ENCODE assay signal across 1 cellular context in genomic region chr22:37302617-37303555, GRCh38.
TF ChIP-seq lines count a peak whose summit lies in the region.

No MANE protein-coding gene starts in this region.

TF ChIP-seq in HepG2, 621 proteins besides CTCF, POLR2A, EP300 and RAD21:
- TF ChIP-seq, protein P1, sequence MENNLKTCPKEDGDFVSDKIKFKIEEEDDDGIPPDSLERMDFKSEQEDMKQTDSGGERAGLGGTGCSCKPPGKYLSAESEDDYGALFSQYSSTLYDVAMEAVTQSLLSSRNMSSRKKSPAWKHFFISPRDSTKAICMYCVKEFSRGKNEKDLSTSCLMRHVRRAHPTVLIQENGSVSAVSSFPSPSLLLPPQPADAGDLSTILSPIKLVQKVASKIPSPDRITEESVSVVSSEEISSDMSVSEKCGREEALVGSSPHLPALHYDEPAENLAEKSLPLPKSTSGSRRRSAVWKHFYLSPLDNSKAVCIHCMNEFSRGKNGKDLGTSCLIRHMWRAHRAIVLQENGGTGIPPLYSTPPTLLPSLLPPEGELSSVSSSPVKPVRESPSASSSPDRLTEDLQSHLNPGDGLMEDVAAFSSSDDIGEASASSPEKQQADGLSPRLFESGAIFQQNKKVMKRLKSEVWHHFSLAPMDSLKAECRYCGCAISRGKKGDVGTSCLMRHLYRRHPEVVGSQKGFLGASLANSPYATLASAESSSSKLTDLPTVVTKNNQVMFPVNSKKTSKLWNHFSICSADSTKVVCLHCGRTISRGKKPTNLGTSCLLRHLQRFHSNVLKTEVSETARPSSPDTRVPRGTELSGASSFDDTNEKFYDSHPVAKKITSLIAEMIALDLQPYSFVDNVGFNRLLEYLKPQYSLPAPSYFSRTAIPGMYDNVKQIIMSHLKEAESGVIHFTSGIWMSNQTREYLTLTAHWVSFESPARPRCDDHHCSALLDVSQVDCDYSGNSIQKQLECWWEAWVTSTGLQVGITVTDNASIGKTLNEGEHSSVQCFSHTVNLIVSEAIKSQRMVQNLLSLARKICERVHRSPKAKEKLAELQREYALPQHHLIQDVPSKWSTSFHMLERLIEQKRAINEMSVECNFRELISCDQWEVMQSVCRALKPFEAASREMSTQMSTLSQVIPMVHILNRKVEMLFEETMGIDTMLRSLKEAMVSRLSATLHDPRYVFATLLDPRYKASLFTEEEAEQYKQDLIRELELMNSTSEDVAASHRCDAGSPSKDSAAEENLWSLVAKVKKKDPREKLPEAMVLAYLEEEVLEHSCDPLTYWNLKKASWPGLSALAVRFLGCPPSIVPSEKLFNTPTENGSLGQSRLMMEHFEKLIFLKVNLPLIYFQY (CRISPR knock-in tag; IDR thresholded peaks at IDR 0.05; ENCODE audit: borderline replicate concordance): no peak
- TF ChIP-seq, protein P2, sequence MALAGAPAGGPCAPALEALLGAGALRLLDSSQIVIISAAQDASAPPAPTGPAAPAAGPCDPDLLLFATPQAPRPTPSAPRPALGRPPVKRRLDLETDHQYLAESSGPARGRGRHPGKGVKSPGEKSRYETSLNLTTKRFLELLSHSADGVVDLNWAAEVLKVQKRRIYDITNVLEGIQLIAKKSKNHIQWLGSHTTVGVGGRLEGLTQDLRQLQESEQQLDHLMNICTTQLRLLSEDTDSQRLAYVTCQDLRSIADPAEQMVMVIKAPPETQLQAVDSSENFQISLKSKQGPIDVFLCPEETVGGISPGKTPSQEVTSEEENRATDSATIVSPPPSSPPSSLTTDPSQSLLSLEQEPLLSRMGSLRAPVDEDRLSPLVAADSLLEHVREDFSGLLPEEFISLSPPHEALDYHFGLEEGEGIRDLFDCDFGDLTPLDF (CRISPR knock-in tag; IDR thresholded peaks at IDR 0.05): no peak
- TF ChIP-seq FOXA3 (CRISPR knock-in tag; IDR thresholded peaks at IDR 0.05) (no peak), NFIC (IDR thresholded peaks at IDR 0.05; ENCODE audit: low read length) (no peak), RFX1 (IDR thresholded peaks at IDR 0.05) (no peak), ZNF749 (CRISPR knock-in tag; IDR thresholded peaks at IDR 0.05; ENCODE audit: borderline replicate concordance) (no peak), HDAC2 (CRISPR knock-in tag; IDR thresholded peaks at IDR 0.05) (no peak), JUNB (CRISPR knock-in tag; IDR thresholded peaks at IDR 0.05; ENCODE audit: borderline replicate concordance) (no peak), SALL1 (CRISPR knock-in tag; IDR thresholded peaks at IDR 0.05) (no peak)
- TF ChIP-seq, protein P3, sequence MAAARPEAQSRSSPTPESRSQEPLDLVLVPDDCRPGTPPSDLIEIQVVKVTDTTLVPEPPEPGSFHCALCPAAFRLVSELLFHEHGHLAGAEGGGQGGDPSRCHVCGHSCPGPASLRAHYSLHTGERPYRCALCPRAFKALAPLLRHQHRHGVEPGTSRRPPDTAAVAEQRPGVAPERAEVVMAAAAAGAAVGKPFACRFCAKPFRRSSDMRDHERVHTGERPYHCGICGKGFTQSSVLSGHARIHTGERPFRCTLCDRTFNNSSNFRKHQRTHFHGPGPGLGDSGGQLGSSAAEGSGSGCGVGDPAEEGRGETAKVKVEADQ (CRISPR knock-in tag; IDR thresholded peaks at IDR 0.05; ENCODE audit: borderline replicate concordance): no peak
- TF ChIP-seq, protein P4, sequence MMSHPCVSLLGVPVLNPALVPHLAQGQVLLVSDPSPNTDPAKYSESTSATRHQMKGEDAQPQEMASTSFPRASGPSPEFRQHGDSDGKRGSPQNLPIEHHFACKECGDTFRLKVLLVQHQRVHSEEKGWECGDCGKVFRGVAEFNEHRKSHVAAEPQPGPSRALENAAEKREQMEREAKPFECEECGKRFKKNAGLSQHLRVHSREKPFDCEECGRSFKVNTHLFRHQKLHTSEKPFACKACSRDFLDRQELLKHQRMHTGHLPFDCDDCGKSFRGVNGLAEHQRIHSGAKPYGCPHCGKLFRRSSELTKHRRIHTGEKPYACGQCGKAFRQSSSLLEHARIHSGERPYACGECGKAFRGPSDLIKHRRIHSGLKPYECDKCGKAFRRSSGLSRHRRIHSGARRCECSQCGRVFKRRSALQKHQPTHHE (CRISPR knock-in tag; IDR thresholded peaks at IDR 0.05; ENCODE audit: borderline replicate concordance): no peak
